In the genomic region with DNA sequence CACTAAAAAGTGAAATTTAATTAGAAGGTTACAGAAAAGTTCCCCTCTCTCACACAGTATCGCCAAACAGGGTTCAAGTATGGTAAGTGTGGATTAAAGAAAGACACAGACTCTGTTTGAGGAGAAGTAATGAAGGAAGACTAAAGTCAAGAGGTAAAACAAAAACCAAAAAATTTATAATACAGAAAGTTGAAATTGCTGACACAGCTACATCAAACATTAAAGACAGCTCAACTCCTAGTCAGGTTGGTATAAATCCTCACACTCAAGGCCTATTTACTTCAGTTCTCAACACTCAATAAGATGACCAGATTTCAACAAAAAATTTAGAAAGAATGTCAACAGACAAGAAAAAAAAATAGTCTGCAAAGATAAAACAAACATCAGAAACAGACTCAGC, we compare ENCODE assay signal across 8 cellular contexts.
"Had no signal": no experiment of that assay in that cellular context is flagged by ENCODE, and none has a peak within 500 bp of the region (broad histone marks: within the 10 kb centered on the region; RNA-seq: fewer than 3 reads in every experiment).

No MANE protein-coding gene starts in this region.

- H3K4me2 ChIP-seq: KMS-11 had no signal

- DNase-seq: GOT3, H9, HCEC 1CT, Karpas-422, KBM-7 had no signal

- FAIRE-seq: H54, HTR-8/SVneo had no signal

- H3K27ac ChIP-seq: KMS-11 had no signal

- H3K9ac ChIP-seq: KMS-11 had no signal
